24 cellular contexts compared by ENCODE assay signal in genomic region chr12:113908584-113909100, GRCh38.
"Had no signal": no experiment of that assay in that cellular context is flagged by ENCODE, and none has a peak within 500 bp of the region (broad histone marks: within the 10 kb centered on the region; RNA-seq: fewer than 3 reads in every experiment).

No MANE protein-coding gene starts in this region.

- H3K4me1 ChIP-seq: Peyer's patch, SJCRH30 had no signal

- H3K27ac ChIP-seq: Peyer's patch, RWPE1, SJCRH30 had no signal

- H3K27me3 ChIP-seq: MG63, Peyer's patch, SJCRH30 had no signal

- H3K9me3 ChIP-seq: MG63, Peyer's patch, SJCRH30 had no signal

- FAIRE-seq: astrocyte had no signal

- H3K36me3 ChIP-seq: MG63, SJCRH30 had no signal

- DNase-seq: activated CD4-positive, alpha-beta T cell treated with anti-CD3 and anti-CD28 coated beads, Interleukin-2, amount 10 ng/mL, durations not matched to agents 24 days and 14 days; activated CD4-positive, alpha-beta T cell treated with anti-CD3 and anti-CD28 coated beads, Interleukin-2, amount 50 U/mL, for 48 hours; activated CD4-positive, CD25-positive, alpha-beta regulatory T cell treated with anti-CD3 and anti-CD28 coated beads, Interleukin-2, amount 50 U/mL, for 72 hours; activated CD8-positive, alpha-beta memory T cell treated with anti-CD3 and anti-CD28 coated beads, Interleukin-2, amount 10 ng/mL, durations not matched to agents 7 days and 5 days; activated effector memory CD4-positive, alpha-beta T cell treated with Interleukin-2 at 50 U/mL for 16 hours; activated naive CD4-positive, alpha-beta T cell; activated T-cell treated with anti-CD3 and anti-CD28 coated beads, Interleukin-2, amount 50 U/mL, for 24 hours; amygdala; MG63; MV-4-11; NCI-H1092 treated with DMSO at 0.1 percent for 48 hours; NCI-H1436; NCI-H1694 treated with DMSO at 0.1 percent for 48 hours; NCI-H2029 treated with DMSO at 0.1 percent for 48 hours; NCI-H446; NCI-H524; Peyer's patch; Right ventricle myocardium superior; SJCRH30; T-helper 17 cell; T-helper 9 cell had no signal

- H3K4me3 ChIP-seq: MG63, Peyer's patch, SJCRH30 had no signal

- ATAC-seq: activated CD8-positive, alpha-beta memory T cell treated with anti-CD3 and anti-CD28 coated beads, Interleukin-2, amount 10 ng/mL, durations not matched to agents 7 days and 5 days; T-helper 17 cell; WTC11 had no signal
